In genomic region chr5:58460727-58461286, GRCh38 we compare ENCODE assay signal across 8 cellular contexts.
A peak's percentile ranks its signal among the peaks of the same experiment; 100 is the strongest.
DNase-seq lines count a peak whose midpoint lies in the region; ATAC-seq lines count a peak whose summit lies in the region.

No MANE protein-coding gene starts in this region.

- H3K4me3 ChIP-seq in ACC112 (ENCODE audit: low read depth, low read length): peak overlapping the region; percentile 90

- peaks cover 29% of the 10 kb centered on the region for H3K79me2 ChIP-seq in ACC112 (ENCODE audit: control insufficient read depth, insufficient read depth, low read length, unreplicated experiment)

- peaks cover 19% of the 10 kb centered on the region for H3K4me1 ChIP-seq in ACC112 (ENCODE audit: control insufficient read depth, insufficient read depth, low read length, unreplicated experiment)

- peaks cover 28% of the 10 kb centered on the region for H3K36me3 ChIP-seq in ACC112 (ENCODE audit: insufficient read depth, low read length)

- H3K27ac ChIP-seq in ACC112 (ENCODE audit: low read depth, low read length) (peak overlapping the region; percentile 68), caudate nucleus (ENCODE audit: low read depth, low read length) (peak overlapping the region; percentile 93)

- peak; percentile 36 for DNase-seq in NCI-H2196 (lab: John Stamatoyannopoulos, UW; ENCODE audit: unreplicated experiment)
- DNase-seq in activated CD4-positive, CD25-positive, alpha-beta regulatory T cell (lab: John Stamatoyannopoulos, UW): peak; percentile 63 to 85 (median 74)
- peak in 60 of 61 donors; percentile 37 to 90 (median 79) for DNase-seq in caudate nucleus (lab: John Stamatoyannopoulos, UW)
- peak; percentile 82 for DNase-seq in iris pigment epithelial cell (ENCODE audit: low read depth)
- peak; percentile 72 to 90 for DNase-seq in stimulated activated CD4-positive, alpha-beta T cell treated with anti-CD3 and anti-CD28 coated beads, Interleukin-12 subunit alpha, Interleukin-12 subunit beta, amount 100 ng/mL, for 24 hours (ENCODE audit: low read depth in 2 of 2)

- no peaks in the 10 kb centered on the region for H3K27me3 ChIP-seq in ACC112 (ENCODE audit: insufficient read depth, low read length)

- ATAC-seq in GM18520 (IDR thresholded peaks at IDR 0.05; ENCODE audit: unreplicated experiment): peak; percentile 54
- peak; percentile 74 for ATAC-seq in HG03066 (IDR thresholded peaks at IDR 0.05; ENCODE audit: low read depth, unreplicated experiment)

- peak overlapping the region; percentile 65 for H2AFZ ChIP-seq in ACC112 (ENCODE audit: low read length, unreplicated experiment)

Comparison
In these comparisons a context has a peak if more than half of its experiments do, and no peak if none do; other contexts are left out.
1. Peak in every context shown above with its lines: DNase-seq, ATAC-seq, H3K4me3 ChIP-seq and H3K27ac ChIP-seq.